Comparison of ENCODE assay signal across 12 cellular contexts in genomic region chr2:157150747-157151146, GRCh38.
A peak's percentile ranks its signal among the peaks of the same experiment; 100 is the strongest.
DNase-seq lines count a peak whose midpoint lies in the region; ATAC-seq and TF ChIP-seq lines count a peak whose summit lies in the region.
"Had no signal": no experiment of that assay in that cellular context is flagged by ENCODE, and none has a peak within 500 bp of the region (broad histone marks: within the 10 kb centered on the region; RNA-seq: fewer than 3 reads in every experiment).

No MANE protein-coding gene starts in this region.

- H3K27me3 ChIP-seq in adipocyte (replicated peaks; ENCODE audit: control insufficient read depth, insufficient read depth, low read length) (no peaks in the 10 kb centered on the region), upper lobe of right lung (no peaks in the 10 kb centered on the region)
- H3K27me3 ChIP-seq in CD8-positive, alpha-beta T cell (ENCODE audit: insufficient read depth, low read length), result no peaks in the 10 kb centered on the region
- H3K27me3 ChIP-seq: BE2C, esophagus muscularis mucosa had no signal

- no peak overlapping the region for H3K4me3 Mint-ChIP-seq in CD8-positive, alpha-beta T cell
- H3K4me3 Mint-ChIP-seq: activated T-helper 17 cell treated with anti-CD3 and anti-CD28 coated beads, Interleukin-2, amount 50 U/mL, for 72 hours; nephron had no signal

- ATAC-seq in GM19467 (IDR thresholded peaks at IDR 0.05; ENCODE audit: unreplicated experiment), result peak; percentile 94
- peak; percentile 85 for ATAC-seq in HG03064 (IDR thresholded peaks at IDR 0.05; ENCODE audit: low read depth, unreplicated experiment)
- ATAC-seq in CD8-positive, alpha-beta T cell, result no peak
- no peak for ATAC-seq in upper lobe of right lung
- ATAC-seq: activated T-helper 17 cell treated with anti-CD3 and anti-CD28 coated beads, Interleukin-2, amount 50 U/mL, for 72 hours had no signal

- intact Hi-C loops in CD8-positive, alpha-beta T cell (cut with DNase I, micrococcal nuclease), result no loop called here
- intact Hi-C loops in upper lobe of right lung (cut with DNase I), result no loop called here

- TF ChIP-seq CTCF in CD8-positive, alpha-beta T cell (IDR thresholded peaks at IDR 0.05), result no peak
- TF ChIP-seq CTCF in upper lobe of right lung (IDR thresholded peaks at IDR 0.05), result no peak

- H3K4me3 ChIP-seq in adipocyte (ENCODE audit: low read length) (peak overlapping the region; percentile 14), upper lobe of right lung (no peak overlapping the region)
- no peak overlapping the region for H3K4me3 ChIP-seq in CD8-positive, alpha-beta T cell (ENCODE audit: low read depth, low read length)
- H3K4me3 ChIP-seq: esophagus muscularis mucosa had no signal

- H3K27me3 Mint-ChIP-seq in CD8-positive, alpha-beta T cell (ENCODE audit: low read depth), result peaks cover 5% of the 10 kb centered on the region

- no peak overlapping the region for H3K27ac Mint-ChIP-seq in CD8-positive, alpha-beta T cell
- H3K27ac Mint-ChIP-seq: activated T-helper 17 cell treated with anti-CD3 and anti-CD28 coated beads, Interleukin-2, amount 50 U/mL, for 72 hours; nephron had no signal

- CTCF ChIA-PET in CD8-positive, alpha-beta T cell (lab: Charles Lee), result no interaction called here

- peak overlapping the region; percentile 29 for H3K9ac ChIP-seq in adipocyte (ENCODE audit: low read length)

- no peaks in the 10 kb centered on the region for H3K9me3 Mint-ChIP-seq in CD8-positive, alpha-beta T cell
- H3K9me3 Mint-ChIP-seq: activated T-helper 17 cell treated with anti-CD3 and anti-CD28 coated beads, Interleukin-2, amount 50 U/mL, for 72 hours; nephron had no signal

- H3K36me3 Mint-ChIP-seq in CD8-positive, alpha-beta T cell, result no peaks in the 10 kb centered on the region

- H3K4me1 ChIP-seq in adipocyte (ENCODE audit: control insufficient read depth, insufficient read depth, low read length) (peaks cover 50% of the 10 kb centered on the region), upper lobe of right lung (no peaks in the 10 kb centered on the region)
- no peaks in the 10 kb centered on the region for H3K4me1 ChIP-seq in CD8-positive, alpha-beta T cell (ENCODE audit: insufficient read depth, low read length)
- H3K4me1 ChIP-seq: BE2C, esophagus muscularis mucosa had no signal

- H3K9me3 ChIP-seq in adipocyte (ENCODE audit: control insufficient read depth, low read length), result no peaks in the 10 kb centered on the region
- no peaks in the 10 kb centered on the region for H3K9me3 ChIP-seq in CD8-positive, alpha-beta T cell (ENCODE audit: low read length)
- H3K9me3 ChIP-seq in upper lobe of right lung, result no peaks in the 10 kb centered on the region
- H3K9me3 ChIP-seq: BE2C, esophagus muscularis mucosa had no signal

- no peaks in the 10 kb centered on the region for H3K36me3 ChIP-seq in adipocyte (ENCODE audit: control insufficient read depth, insufficient read depth, low read length, severe bottlenecking)
- H3K36me3 ChIP-seq in CD8-positive, alpha-beta T cell (ENCODE audit: insufficient read depth, low read length), result no peaks in the 10 kb centered on the region
- no peaks in the 10 kb centered on the region for H3K36me3 ChIP-seq in upper lobe of right lung
- H3K36me3 ChIP-seq: BE2C, esophagus muscularis mucosa had no signal

- H3K4me1 Mint-ChIP-seq in CD8-positive, alpha-beta T cell (ENCODE audit: low read depth), result no peaks in the 10 kb centered on the region
- H3K4me1 Mint-ChIP-seq: activated T-helper 17 cell treated with anti-CD3 and anti-CD28 coated beads, Interleukin-2, amount 50 U/mL, for 72 hours; nephron had no signal

- POLR2A ChIA-PET in CD8-positive, alpha-beta T cell (lab: Charles Lee), result no interaction called here

- DNase-seq in EH (ENCODE audit: low read depth) (peak; percentile 39), adipocyte (ENCODE audit: low read depth) (peak; percentile 76), DMS153 (lab: John Stamatoyannopoulos, UW) (no peak), upper lobe of right lung (no peak)
- no peak for DNase-seq in CD8-positive, alpha-beta T cell
- no peak for DNase-seq in stimulated activated naive CD4-positive, alpha-beta T cell treated with Interleukin-2 at 50 U/mL for 16 hours (lab: John Stamatoyannopoulos, UW)
- DNase-seq: BE2C had no signal

- H3K27ac ChIP-seq in CD8-positive, alpha-beta T cell (ENCODE audit: low read depth, low read length), result no peak overlapping the region
- H3K27ac ChIP-seq in upper lobe of right lung, result no peak overlapping the region
- H3K27ac ChIP-seq: esophagus muscularis mucosa had no signal

Comparison
In these comparisons a context has a peak if more than half of its experiments do, and no peak if none do; other contexts are left out.
1. DNase-seq: peak in EH (single experiment) and adipocyte (single experiment); none in DMS153 (single experiment), CD8-positive, alpha-beta T cell (0 of 7), stimulated activated naive CD4-positive, alpha-beta T cell treated with Interleukin-2 at 50 U/mL for 16 hours (single experiment) and upper lobe of right lung (single experiment).
2. ATAC-seq: peak in GM19467 (single experiment) and HG03064 (single experiment); none in CD8-positive, alpha-beta T cell (single experiment) and upper lobe of right lung (single experiment).